Comparison of ENCODE assay signal across 27 cellular contexts in genomic region chr7:28631995-28632394, GRCh38.
DNase-seq lines count a peak whose midpoint lies in the region; ATAC-seq, FAIRE-seq and TF ChIP-seq lines count a peak whose summit lies in the region.
"Had no signal": no experiment of that assay in that cellular context is flagged by ENCODE, and none has a peak within 500 bp of the region (broad histone marks: within the 10 kb centered on the region; RNA-seq: fewer than 3 reads in every experiment).

No MANE protein-coding gene starts in this region.

- BruUV-seq in endothelial cell of umbilical vein (replicated peaks; lab: Mats Ljungman, UMichigan) = no TSS peak

- peak; percentile 28 for FAIRE-seq in bronchial epithelial cell (lab: Jason Lieb, UNC)
- FAIRE-seq in endothelial cell of umbilical vein (lab: Jason Lieb, UNC) = peak; percentile 78
- FAIRE-seq: A204.1, GM12878, GM12892, GM18507 had no signal

- intact Hi-C loops in endothelial cell of umbilical vein (cut with micrococcal nuclease) = loop anchor here (1.0 to 5.0 kb wide), 3 partner anchors 27 to 60 kb away; no protein-coding TSS in a partner anchor
- intact Hi-C loops in activated naive CD4-positive, alpha-beta T cell treated with anti-CD3 and anti-CD28 coated beads for 36 hours (cut with micrococcal nuclease) = no loop called here

- peak overlapping the region; percentile 14 for H3K4me2 ChIP-seq in endothelial cell of umbilical vein (ENCODE audit: insufficient read depth, low read length)
- H3K4me2 ChIP-seq: BLaER1 had no signal

- no peak overlapping the region for H3K27ac Mint-ChIP-seq in activated naive CD4-positive, alpha-beta T cell treated with anti-CD3 and anti-CD28 coated beads for 36 hours
- H3K27ac Mint-ChIP-seq: CD4-positive, CD25-positive, alpha-beta regulatory T cell; CD8-positive, alpha-beta T cell had no signal

- H3K4me3 ChIP-seq in bronchial epithelial cell (ENCODE audit: low read depth, low read length) (no peak overlapping the region), endothelial cell of umbilical vein (replicated peaks in 1 of 3; ENCODE audit: insufficient read depth in 1 of 3, low read depth in 1 of 3, low read length in 3 of 3) (no peak overlapping the region), mesodermal cell (ENCODE audit: extremely low read depth, insufficient read depth, low read length, poor library complexity, severe bottlenecking) (no peak overlapping the region)
- H3K4me3 ChIP-seq: BLaER1, GM12878 had no signal

- H3K36me3 ChIP-seq in bronchial epithelial cell (ENCODE audit: control insufficient read depth, insufficient read depth, low read length) (no peaks in the 10 kb centered on the region), endothelial cell of umbilical vein (ENCODE audit: control insufficient read depth in 2 of 2, extremely low read depth in 1 of 2, insufficient read depth in 2 of 2, low read length in 2 of 2) (no peaks in the 10 kb centered on the region), mesodermal cell (ENCODE audit: control insufficient read depth, insufficient read depth, low read length) (no peaks in the 10 kb centered on the region)
- H3K36me3 ChIP-seq: BE2C, BLaER1 had no signal

- H3K27me3 Mint-ChIP-seq in activated naive CD4-positive, alpha-beta T cell treated with anti-CD3 and anti-CD28 coated beads for 36 hours (ENCODE audit: low read depth) = peaks cover 14% of the 10 kb centered on the region

- TF ChIP-seq CTCF in bronchial epithelial cell (IDR thresholded peaks at IDR 0.05; ENCODE audit: insufficient read depth, low read length, severe bottlenecking) (no peak), endothelial cell of umbilical vein (IDR thresholded peaks at IDR 0.05; ENCODE audit: extremely low read depth in 1 of 2, insufficient read depth in 1 of 2, low read depth in 1 of 2, low read length in 2 of 2) (no peak)

- H3K4me1 ChIP-seq in endothelial cell of umbilical vein (ENCODE audit: control insufficient read depth, extremely low read depth, insufficient read depth, low read length) (peaks cover 12% of the 10 kb centered on the region), mesodermal cell (ENCODE audit: control insufficient read depth, insufficient read depth, low read length, poor library complexity, severe bottlenecking) (no peaks in the 10 kb centered on the region)
- H3K4me1 ChIP-seq: BE2C, BLaER1 had no signal

- no peaks in the 10 kb centered on the region for H4K20me1 ChIP-seq in endothelial cell of umbilical vein (replicated peaks; ENCODE audit: control insufficient read depth, extremely low read depth, insufficient read depth, low read length)
- H4K20me1 ChIP-seq: BLaER1 had no signal

- H3K9me3 ChIP-seq in endothelial cell of umbilical vein (replicated peaks; ENCODE audit: control insufficient read depth, insufficient read depth, low read length) = no peaks in the 10 kb centered on the region
- H3K9me3 ChIP-seq in mesodermal cell (ENCODE audit: control insufficient read depth, low read length) = no peaks in the 10 kb centered on the region
- H3K9me3 ChIP-seq: BE2C, BLaER1 had no signal

- POLR2A ChIA-PET in endothelial cell of umbilical vein (lab: Charles Lee) = no interaction called here

- no peaks in the 10 kb centered on the region for H3K4me1 Mint-ChIP-seq in activated naive CD4-positive, alpha-beta T cell treated with anti-CD3 and anti-CD28 coated beads for 36 hours (ENCODE audit: low read depth)
- H3K4me1 Mint-ChIP-seq: CD4-positive, CD25-positive, alpha-beta regulatory T cell had no signal

- H3K4me3 Mint-ChIP-seq in activated naive CD4-positive, alpha-beta T cell treated with anti-CD3 and anti-CD28 coated beads for 36 hours = no peak overlapping the region
- H3K4me3 Mint-ChIP-seq: CD4-positive, CD25-positive, alpha-beta regulatory T cell; CD8-positive, alpha-beta T cell had no signal

- no peak overlapping the region for H2AFZ ChIP-seq in endothelial cell of umbilical vein (ENCODE audit: low read depth, low read length)

- H3K9me3 Mint-ChIP-seq in activated naive CD4-positive, alpha-beta T cell treated with anti-CD3 and anti-CD28 coated beads for 36 hours = no peaks in the 10 kb centered on the region
- H3K9me3 Mint-ChIP-seq: CD14-positive monocyte; CD8-positive, alpha-beta T cell had no signal

- H3K27me3 ChIP-seq in bronchial epithelial cell (ENCODE audit: control insufficient read depth, insufficient read depth, low read length) (peaks cover 2% of the 10 kb centered on the region), endothelial cell of umbilical vein (ENCODE audit: control insufficient read depth in 2 of 2, insufficient read depth in 2 of 2, low read length in 2 of 2) (peaks cover 2 to 6% of the 10 kb centered on the region in 2 experiments)
- H3K27me3 ChIP-seq: BE2C, BLaER1 had no signal

- dilution Hi-C loops in endothelial cell of umbilical vein (cut with MboI; ENCODE audit: extremely low pct_ligation_motif_present, low sequenced_read_pairs) = no loop called here

- WGBS in mesodermal cell (ENCODE audit: insufficient coverage in 2 of 2), 2 experiments = 85 to 91% methylated on average over 1 to 2 of the region's 2 CpGs

- DNase-seq in bronchial epithelial cell (ENCODE audit: low read depth) (no peak), dermis blood vessel endothelial cell (peak; percentile 41), endothelial cell of umbilical vein (ENCODE audit: low read depth, low spot score) (peak; percentile 90), NCI-H1930 (lab: John Stamatoyannopoulos, UW) (no peak)
- DNase-seq in activated naive CD4-positive, alpha-beta T cell treated with anti-CD3 and anti-CD28 coated beads for 36 hours = no peak
- no peak for DNase-seq in stimulated activated CD4-positive, alpha-beta T cell treated with anti-CD3 and anti-CD28 coated beads, Interleukin-2, amount 100 ng/mL, for 48 hours
- DNase-seq: 8988T; ACHN; BE2C; CD4-positive, CD25-positive, alpha-beta regulatory T cell; CD8-positive, alpha-beta T cell; COR-L47; DMS 273 treated with DMSO at 0.1 percent for 48 hours; DMS153; DMS53; DMS79; DND-41; EL; GDM1 had no signal

- H3K9ac ChIP-seq in endothelial cell of umbilical vein (replicated peaks; ENCODE audit: extremely low read depth, insufficient read depth, low read length) = peak overlapping the region; percentile 19
- H3K9ac ChIP-seq: BLaER1 had no signal

- H3K27ac ChIP-seq in endothelial cell of umbilical vein (ENCODE audit: insufficient read depth, low read depth, low read length) (peak overlapping the region; percentile 56), mesodermal cell (ENCODE audit: low read depth, low read length, severe bottlenecking) (peak overlapping the region; percentile 47)
- H3K27ac ChIP-seq: BLaER1 had no signal

- H3K36me3 Mint-ChIP-seq in activated naive CD4-positive, alpha-beta T cell treated with anti-CD3 and anti-CD28 coated beads for 36 hours (ENCODE audit: low read depth) = no peaks in the 10 kb centered on the region
- H3K36me3 Mint-ChIP-seq: CD14-positive monocyte; CD4-positive, CD25-positive, alpha-beta regulatory T cell; CD8-positive, alpha-beta T cell had no signal

- CTCF ChIA-PET in endothelial cell of umbilical vein (lab: Charles Lee) = no interaction called here
- CTCF ChIA-PET in activated naive CD4-positive, alpha-beta T cell treated with anti-CD3 and anti-CD28 coated beads for 36 hours (lab: Charles Lee) = no interaction called here

- H3K9me1 ChIP-seq in endothelial cell of umbilical vein (replicated peaks; ENCODE audit: control insufficient read depth, extremely low read depth, insufficient read depth, low read length) = no peaks in the 10 kb centered on the region

- TF ChIP-seq POLR2A in endothelial cell of umbilical vein (IDR thresholded peaks at IDR 0.05; ENCODE audit: low read depth, low read length) = no peak

- no peaks in the 10 kb centered on the region for H3K79me2 ChIP-seq in endothelial cell of umbilical vein (ENCODE audit: control insufficient read depth, insufficient read depth, low read length)

- no peak for ATAC-seq in HG03139 (IDR thresholded peaks at IDR 0.05; ENCODE audit: unreplicated experiment)
- ATAC-seq: CD8-positive, alpha-beta T cell; GM12878 had no signal

TF ChIP-seq in endothelial cell of umbilical vein, 7 proteins besides CTCF, POLR2A, EP300 and RAD21:
- TF ChIP-seq EZH2 (IDR thresholded peaks at IDR 0.05; ENCODE audit: borderline replicate concordance, low read depth, low read length, severe bottlenecking) = no peak
- peak; percentile 34 for TF ChIP-seq JUN (IDR thresholded peaks at IDR 0.05; ENCODE audit: borderline replicate concordance, insufficient read depth, insufficient read length, low read depth)

Comparison
In these comparisons a context has a peak if more than half of its experiments do, and no peak if none do; other contexts are left out.
1. DNase-seq: peak in dermis blood vessel endothelial cell (single experiment) and endothelial cell of umbilical vein (single experiment); none in bronchial epithelial cell (single experiment), activated naive CD4-positive, alpha-beta T cell treated with anti-CD3 and anti-CD28 coated beads for 36 hours (single experiment), NCI-H1930 (0 of 2) and stimulated activated CD4-positive, alpha-beta T cell treated with anti-CD3 and anti-CD28 coated beads, Interleukin-2, amount 100 ng/mL, for 48 hours (0 of 2).